In the genomic region with DNA sequence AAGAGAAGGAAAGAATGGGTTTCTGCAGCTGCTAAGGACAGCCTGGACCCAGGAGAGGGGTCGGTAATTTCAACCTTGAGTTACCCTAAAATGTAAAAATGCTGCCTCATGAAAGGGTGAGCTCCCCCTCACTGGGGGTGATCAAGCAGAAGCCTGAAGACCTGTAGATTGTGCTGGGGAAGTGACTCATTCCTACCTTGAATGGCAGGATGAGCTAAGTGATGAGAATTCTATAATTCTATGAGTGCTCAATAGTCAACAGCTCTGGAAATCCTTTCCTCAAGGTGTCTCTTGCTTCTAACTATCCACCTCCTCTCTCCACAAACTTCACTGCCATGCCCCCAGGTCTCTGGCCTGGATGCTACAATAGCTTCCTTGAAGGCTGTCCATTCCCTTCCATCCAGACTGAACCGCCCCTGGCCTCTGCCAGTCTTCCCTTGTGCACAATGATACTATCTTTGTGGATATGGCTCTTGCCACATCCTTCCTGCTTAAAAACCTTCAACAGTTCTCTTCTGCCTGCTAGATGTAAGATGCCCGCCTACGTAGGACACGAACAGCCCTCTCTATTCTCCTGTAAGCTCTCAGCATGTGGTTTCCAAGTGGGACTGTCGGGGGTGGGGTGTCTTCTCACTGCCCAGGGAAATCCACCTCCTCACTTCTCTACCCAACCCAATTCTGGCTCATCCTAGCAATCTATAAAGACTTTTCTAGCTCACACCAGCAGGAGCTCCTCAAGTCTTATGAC, we compare ENCODE assay signal across 13 cellular contexts. TPM values are rescaled to one million over a fixed set of nuclear protein-coding genes. Genes with fewer than 3 reads are reported as not detected.
DNase-seq lines count a peak whose midpoint lies in the region; ATAC-seq, FAIRE-seq and TF ChIP-seq lines count a peak whose summit lies in the region.
"Had no signal": no experiment of that assay in that cellular context is flagged by ENCODE, and none has a peak within 500 bp of the region (broad histone marks: within the 10 kb centered on the region; RNA-seq: fewer than 3 reads in every experiment).

No MANE protein-coding gene starts in this region.

- ATAC-seq in activated CD4-positive, alpha-beta T cell treated with anti-CD3 and anti-CD28 coated beads for 36 hours = peak; percentile 86

- no peak overlapping the region for H3K4me3 Mint-ChIP-seq in activated CD4-positive, alpha-beta T cell treated with anti-CD3 and anti-CD28 coated beads for 36 hours

- peak overlapping the region; percentile 14 for H3K4me2 ChIP-seq in skeletal muscle satellite cell (ENCODE audit: low read length)

- H3K4me1 ChIP-seq in skeletal muscle satellite cell (ENCODE audit: control insufficient read depth, insufficient read depth, low read length) = peaks cover 12% of the 10 kb centered on the region
- H3K4me1 ChIP-seq: tibial artery had no signal

- no peak for TF ChIP-seq POLR2A in erythroblast (IDR thresholded peaks at IDR 0.05; ENCODE audit: low read length)

- peaks cover 18% of the 10 kb centered on the region for H3K4me1 Mint-ChIP-seq in activated CD4-positive, alpha-beta T cell treated with anti-CD3 and anti-CD28 coated beads for 36 hours

- H3K27me3 Mint-ChIP-seq in activated CD4-positive, alpha-beta T cell treated with anti-CD3 and anti-CD28 coated beads for 36 hours = peaks cover 6% of the 10 kb centered on the region

- peak; percentile 37 for DNase-seq in activated CD4-positive, alpha-beta T cell treated with anti-CD3 and anti-CD28 coated beads for 36 hours
- DNase-seq in activated CD4-positive, alpha-beta T cell treated with anti-CD3 and anti-CD28 coated beads, Interleukin-2, amount 50 U/mL, for 4 hours = no peak
- DNase-seq in MV-4-11 (lab: John Stamatoyannopoulos, UW) (peak; percentile 10), hepatic stellate cell (ENCODE audit: low spot score) (no peak), HTR-8/SVneo (ENCODE audit: insufficient read length, low spot score) (no peak), erythroblast (lab: John Stamatoyannopoulos, UW) (no peak)
- DNase-seq: Caco-2, NCI-H146, NCI-H524, tibial artery had no signal

- H3K36me3 ChIP-seq in skeletal muscle satellite cell (ENCODE audit: insufficient read depth, low read length) = no peaks in the 10 kb centered on the region

- CTCF ChIA-PET in activated CD4-positive, alpha-beta T cell treated with anti-CD3 and anti-CD28 coated beads for 36 hours (lab: Charles Lee) = interaction anchor here (0.5 to 3.6 kb wide), 6 partner anchors 12 to 355 kb away, joined by 3 to 14 read pairs (median 4); no protein-coding TSS in a partner anchor

- intact Hi-C loops in activated CD4-positive, alpha-beta T cell treated with anti-CD3 and anti-CD28 coated beads for 36 hours (cut with DNase I, micrococcal nuclease) = no loop called here

- H3K9ac ChIP-seq in skeletal muscle satellite cell (ENCODE audit: low read depth, low read length) = no peak overlapping the region

- no peaks in the 10 kb centered on the region for H3K36me3 Mint-ChIP-seq in activated CD4-positive, alpha-beta T cell treated with anti-CD3 and anti-CD28 coated beads for 36 hours (ENCODE audit: low read depth)

- H3K27me3 ChIP-seq in skeletal muscle satellite cell (ENCODE audit: control insufficient read depth, insufficient read depth, low read length) = no peaks in the 10 kb centered on the region
- H3K27me3 ChIP-seq: tibial artery had no signal

- no peaks in the 10 kb centered on the region for H3K9me3 ChIP-seq in skeletal muscle satellite cell (replicated peaks; ENCODE audit: low read length)
- H3K9me3 ChIP-seq: Caco-2, tibial artery had no signal

- H3K27ac ChIP-seq in angular gyrus (ENCODE audit: low read depth, low read length) = peak overlapping the region; percentile 74
- H3K27ac ChIP-seq: tibial artery had no signal

- no peak overlapping the region for H3K4me3 ChIP-seq in skeletal muscle satellite cell (ENCODE audit: low read length)
- H3K4me3 ChIP-seq: lung, tibial artery had no signal

- no peak for FAIRE-seq in HTR-8/SVneo (lab: Jason Lieb, UNC)

- no peaks in the 10 kb centered on the region for H3K9me3 Mint-ChIP-seq in activated CD4-positive, alpha-beta T cell treated with anti-CD3 and anti-CD28 coated beads for 36 hours (ENCODE audit: low read depth)

- peak overlapping the region; percentile 56 for H3K27ac Mint-ChIP-seq in activated CD4-positive, alpha-beta T cell treated with anti-CD3 and anti-CD28 coated beads for 36 hours

- POLR2A ChIA-PET in activated CD4-positive, alpha-beta T cell treated with anti-CD3 and anti-CD28 coated beads for 36 hours (lab: Charles Lee) = no interaction called here

RNA-seq across cellular contexts. Expression of gene PTPN3, which starts 50.6 kb away (rescaled TPM):
- total RNA-seq in activated CD4-positive, alpha-beta T cell treated with anti-CD3 and anti-CD28 coated beads for 36 hours = under 1 TPM; 0.32 to 0.46 TPM
- total RNA-seq in skeletal muscle satellite cell (2012; rRNA removed) = 0.51 and 2.8 TPM in 2 replicates

Comparison
In these comparisons a context has a peak if more than half of its experiments do, and no peak if none do; other contexts are left out.
1. DNase-seq: peak in activated CD4-positive, alpha-beta T cell treated with anti-CD3 and anti-CD28 coated beads for 36 hours (single experiment) and MV-4-11 (single experiment); none in activated CD4-positive, alpha-beta T cell treated with anti-CD3 and anti-CD28 coated beads, Interleukin-2, amount 50 U/mL, for 4 hours (0 of 2), hepatic stellate cell (single experiment), HTR-8/SVneo (single experiment) and erythroblast (0 of 2).